In genomic region chr19:42115219-42115618, GRCh38 we compare ENCODE assay signal across 13 cellular contexts. TPM values are rescaled to one million over a fixed set of nuclear protein-coding genes. Genes with fewer than 3 reads are reported as not detected.
DNase-seq lines count a peak whose midpoint lies in the region; FAIRE-seq and TF ChIP-seq lines count a peak whose summit lies in the region.
"Had no signal": no experiment of that assay in that cellular context is flagged by ENCODE, and none has a peak within 500 bp of the region (broad histone marks: within the 10 kb centered on the region; RNA-seq: fewer than 3 reads in every experiment).

No MANE protein-coding gene starts in this region.

- no peak overlapping the region for H3K4me2 ChIP-seq in SK-N-SH

- H3K27ac ChIP-seq in SK-N-SH (ENCODE audit: low read depth in 2 of 2, low read length in 1 of 2) (peak overlapping the region in 1 of 2 experiments; percentile 98; a peak in 2 of 4 replicates), thyroid gland (no peak overlapping the region)

- CTCF ChIA-PET in SK-N-SH (lab: Yijun Ruan, JAX) = interaction anchor here (0.7 to 2.3 kb wide), 4 partner anchors 18 to 92 kb away, joined by 3 to 9 read pairs (median 3); no protein-coding TSS in a partner anchor

- no peaks in the 10 kb centered on the region for H3K79me2 ChIP-seq in SK-N-SH (ENCODE audit: insufficient read depth)

- no peak for TF ChIP-seq CTCF in SK-N-SH (IDR thresholded peaks at IDR 0.05)
- TF ChIP-seq CTCF in fibroblast of the aortic adventitia (IDR thresholded peaks at IDR 0.05; ENCODE audit: insufficient read depth, low read length) = no peak
- TF ChIP-seq CTCF in thyroid gland (IDR thresholded peaks at IDR 0.05) = no peak

- POLR2A ChIA-PET in SK-N-SH (lab: Yijun Ruan, JAX) = no interaction called here

- no peak for TF ChIP-seq RAD21 in SK-N-SH (IDR thresholded peaks at IDR 0.05; ENCODE audit: low read length)

- no peak overlapping the region for H2AFZ ChIP-seq in SK-N-SH (ENCODE audit: low read depth)

- DNase-seq in A172 (ENCODE audit: low spot score) = peak; percentile 57
- DNase-seq in GM12891 (ENCODE audit: insufficient read length, low spot score) = no peak
- DNase-seq in SK-N-SH = no peak
- DNase-seq in fibroblast of the aortic adventitia (ENCODE audit: low read depth) = peak; percentile 29
- no peak for DNase-seq in NCI-H1417 (lab: John Stamatoyannopoulos, UW)
- DNase-seq in dermis blood vessel endothelial cell = no peak
- DNase-seq in thyroid gland = no peak
- no peak for DNase-seq in NCI-H1417 treated with DMSO at 0.1 percent for 48 hours (lab: John Stamatoyannopoulos, UW)
- DNase-seq: anterior cingulate cortex, islet precursor cell, KBM-7, NCI-H774 had no signal

- H3K9me2 ChIP-seq in SK-N-SH = no peaks in the 10 kb centered on the region

- no peak for TF ChIP-seq POLR2A in GM12891 (IDR thresholded peaks at IDR 0.05; ENCODE audit: low read depth, low read length)
- TF ChIP-seq POLR2A in thyroid gland (IDR thresholded peaks at IDR 0.05) = no peak

- peak; percentile 76 for FAIRE-seq in GM12891 (lab: Jason Lieb, UNC)

- H3F3A ChIP-seq in SK-N-SH (replicated peaks; ENCODE audit: insufficient read depth) = peaks cover 47% of the 10 kb centered on the region

- H3K9me3 ChIP-seq in SK-N-SH (no peaks in the 10 kb centered on the region), thyroid gland (no peaks in the 10 kb centered on the region)

- intact Hi-C loops in thyroid gland (cut with DNase I) = no loop called here

- WGBS in SK-N-SH (ENCODE audit: low lambda C conversion rate) = 83% methylated on average over 4 of the region's 4 CpGs
- WGBS in thyroid gland, 2 donors = 46 to 57% methylated on average over 4 of the region's 4 CpGs

- H4K20me1 ChIP-seq in SK-N-SH (ENCODE audit: insufficient read depth) = no peaks in the 10 kb centered on the region

- H3K4me3 ChIP-seq in SK-N-SH (ENCODE audit: low read depth in 2 of 2, low read length in 1 of 2) = no peak overlapping the region
- no peak overlapping the region for H3K4me3 ChIP-seq in fibroblast of the aortic adventitia (ENCODE audit: low read depth, low read length)
- H3K4me3 ChIP-seq in thyroid gland (replicated peaks in 1 of 3) = no peak overlapping the region

- H3K4me1 ChIP-seq in SK-N-SH (ENCODE audit: control insufficient read depth in 1 of 2, insufficient read depth in 2 of 2, low read depth in 1 of 2, low read length in 1 of 2) = peaks cover 6 to 36% of the 10 kb centered on the region in 2 experiments; a peak in 3 of 4 replicates
- peaks cover 0 to 5% of the 10 kb centered on the region in 2 donors for H3K4me1 ChIP-seq in thyroid gland

- H3K27me3 ChIP-seq in SK-N-SH (ENCODE audit: insufficient read depth) (no peaks in the 10 kb centered on the region), thyroid gland (no peaks in the 10 kb centered on the region)

- H3K36me3 ChIP-seq in SK-N-SH (replicated peaks in 1 of 2; ENCODE audit: control insufficient read depth in 1 of 2, insufficient read depth in 2 of 2, low read length in 1 of 2) (no peaks in the 10 kb centered on the region), thyroid gland (no peaks in the 10 kb centered on the region)

- no peak overlapping the region for H3K9ac ChIP-seq in SK-N-SH

- no peak for TF ChIP-seq EP300 in SK-N-SH (IDR thresholded peaks at IDR 0.05; ENCODE audit: borderline replicate concordance in 1 of 2, low read depth in 1 of 2, low read length in 1 of 2)

TF ChIP-seq in GM12891, 5 proteins besides CTCF, POLR2A, EP300 and RAD21:
- TF ChIP-seq PAX5 (IDR thresholded peaks at IDR 0.05; ENCODE audit: insufficient read depth, low read length, severe bottlenecking) = no peak
- TF ChIP-seq SPI1 (IDR thresholded peaks at IDR 0.05; ENCODE audit: low read depth, low read length) = no peak
- TF ChIP-seq POLR2AphosphoS5 (IDR thresholded peaks at IDR 0.05; ENCODE audit: low read depth, low read length) = no peak
- TF ChIP-seq POU2F2 (IDR thresholded peaks at IDR 0.05; ENCODE audit: low read depth, low read length) = no peak
- no peak for TF ChIP-seq TAF1 (IDR thresholded peaks at IDR 0.05; ENCODE audit: low read depth, low read length)

TF ChIP-seq in SK-N-SH, 30 proteins besides CTCF, POLR2A, EP300 and RAD21:
- TF ChIP-seq NRF1 (IDR thresholded peaks at IDR 0.05; ENCODE audit: low read depth, low read length) (no peak), MAX (IDR thresholded peaks at IDR 0.05; ENCODE audit: low read depth) (no peak), RFX5 (IDR thresholded peaks at IDR 0.05; ENCODE audit: low read length) (no peak), REST (IDR thresholded peaks at IDR 0.05; ENCODE audit: low read depth, low read length) (peak; percentile 95), TCF12 (IDR thresholded peaks at IDR 0.05) (no peak), TAF1 (IDR thresholded peaks at IDR 0.05; ENCODE audit: borderline replicate concordance, low read depth, low read length) (no peak)

RNA-seq across cellular contexts. Expression of gene POU2F2, which starts 17.0 kb away (rescaled TPM):
- total RNA-seq in A172 (2014; rRNA removed; shearing (Covaris generic)) = 0.05 TPM in 1 of 2 replicates, not detected in the other
- polyA plus RNA-seq in GM12891 (2012; ENCODE audit: low read depth, missing spikeins) = 33.8 TPM
- polyA plus RNA-seq in SK-N-SH (2012; rRNA removed) = 0.15 and 0.49 TPM in 2 replicates
- polyA plus RNA-seq in SK-N-SH (2012; cell fraction: cytosol; rRNA removed) = 0.18 and 0.29 TPM in 2 replicates
- 0.89 and 0.94 TPM in 2 replicates for polyA plus RNA-seq in SK-N-SH (2012; cell fraction: nucleus; rRNA removed)
- total RNA-seq in fibroblast of the aortic adventitia (ENCODE audit: low replicate concordance) (0.08 and 0.18 TPM in 2 replicates), dermis blood vessel endothelial cell (0.17 and 0.56 TPM in 2 replicates), thyroid gland (under 1 TPM; 0.11 to 0.49 (median 0.15) TPM)
- total RNA-seq: SK-MEL-5 had no signal

RNA-seq across cellular contexts. Expression of gene ZNF574, which starts 39.3 kb away (rescaled TPM):
- 24.4 and 26.8 TPM in 2 replicates for total RNA-seq in A172 (2014; rRNA removed; shearing (Covaris generic))
- 6.1 TPM for polyA plus RNA-seq in GM12891 (2012; ENCODE audit: low read depth, missing spikeins)
- polyA plus RNA-seq in SK-N-SH (2012; rRNA removed) = 6.9 and 8.5 TPM in 2 replicates
- polyA plus RNA-seq in SK-N-SH (2012; cell fraction: cytosol; rRNA removed) = 2.4 and 4.9 TPM in 2 replicates
- 6.9 and 7.4 TPM in 2 replicates for polyA plus RNA-seq in SK-N-SH (2012; cell fraction: nucleus; rRNA removed)
- 4.7 and 17.2 TPM in 2 replicates for total RNA-seq in fibroblast of the aortic adventitia (ENCODE audit: low replicate concordance)
- total RNA-seq in dermis blood vessel endothelial cell = 17.3 and 17.4 TPM in 2 replicates
- 10 to 100 TPM; 16.0 to 22.8 (median 21.1) TPM for total RNA-seq in thyroid gland

RNA-seq across cellular contexts. Expression of gene GRIK5, which starts 45.2 kb away (rescaled TPM):
- total RNA-seq in A172 (2014; rRNA removed; shearing (Covaris generic)) = 0.76 and 1.9 TPM in 2 replicates
- polyA plus RNA-seq in GM12891 (2012; ENCODE audit: low read depth, missing spikeins) = 0.15 TPM
- polyA plus RNA-seq in SK-N-SH (2012; rRNA removed) = 0.71 and 2.4 TPM in 2 replicates
- 0.85 and 1.7 TPM in 2 replicates for polyA plus RNA-seq in SK-N-SH (2012; cell fraction: cytosol; rRNA removed)
- polyA plus RNA-seq in SK-N-SH (2012; cell fraction: nucleus; rRNA removed) = 3.7 and 4.4 TPM in 2 replicates
- total RNA-seq in fibroblast of the aortic adventitia (ENCODE audit: low replicate concordance) (0.08 and 0.18 TPM in 2 replicates), dermis blood vessel endothelial cell (0.05 and 0.17 TPM in 2 replicates), thyroid gland (10 to 100 TPM; 12.0 to 24.2 (median 20.1) TPM)
- total RNA-seq: SK-MEL-5 had no signal

Comparison
In these comparisons a context has a peak if more than half of its experiments do, and no peak if none do; other contexts are left out.
1. DNase-seq: peak in A172 (single experiment) and fibroblast of the aortic adventitia (single experiment); none in GM12891 (single experiment), SK-N-SH (single experiment), NCI-H1417 (0 of 3), dermis blood vessel endothelial cell (single experiment), thyroid gland (0 of 2) and NCI-H1417 treated with DMSO at 0.1 percent for 48 hours (single experiment).